6 cellular contexts compared by ENCODE assay signal in genomic region chr14:49417790-49418189, GRCh38.
"Had no signal": no experiment of that assay in that cellular context is flagged by ENCODE, and none has a peak within 500 bp of the region (broad histone marks: within the 10 kb centered on the region; RNA-seq: fewer than 3 reads in every experiment).

No MANE protein-coding gene starts in this region.

- ATAC-seq: HepG2 had no signal

- DNase-seq: GOT3, H9, HCEC 1CT had no signal

- H3K27ac ChIP-seq: HL-60 had no signal

- H3K4me3 Mint-ChIP-seq: H9, IgD-negative memory B cell had no signal

- H3K27ac Mint-ChIP-seq: IgD-negative memory B cell had no signal

- H3K9me3 Mint-ChIP-seq: H9 had no signal

- H3K36me3 Mint-ChIP-seq: IgD-negative memory B cell had no signal
